18 cellular contexts compared by ENCODE assay signal in the genomic region with DNA sequence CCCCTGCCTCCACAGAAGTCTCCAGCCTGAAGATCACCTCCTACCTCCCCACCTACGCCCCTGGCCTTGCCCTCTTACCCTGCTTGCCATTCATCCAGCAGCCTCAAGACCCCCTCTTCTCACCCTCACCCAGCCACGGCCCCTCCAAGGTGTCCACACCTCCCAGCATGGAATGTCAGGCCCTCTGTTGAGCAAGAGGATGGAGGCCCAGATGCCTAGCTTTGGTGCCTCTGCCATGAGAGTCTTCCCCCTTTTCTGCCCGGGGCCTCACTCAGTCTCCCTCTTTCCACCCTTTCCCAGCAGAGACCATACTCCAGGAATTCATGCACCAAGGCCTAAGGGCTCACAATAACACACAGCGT.
DNase-seq lines count a peak whose midpoint lies in the region; FAIRE-seq and TF ChIP-seq lines count a peak whose summit lies in the region.
"Had no signal": no experiment of that assay in that cellular context is flagged by ENCODE, and none has a peak within 500 bp of the region (broad histone marks: within the 10 kb centered on the region; RNA-seq: fewer than 3 reads in every experiment).

No MANE protein-coding gene starts in this region.

- H3K27ac Mint-ChIP-seq in H9 (peak overlapping the region in 1 of 3 experiments; percentile 61; a peak in 1 of 7 replicates), neural progenitor cell (peak overlapping the region; percentile 46)
- H3K27ac Mint-ChIP-seq: CD4-positive, CD25-positive, alpha-beta regulatory T cell; CD8-positive, alpha-beta T cell; HFFc6 had no signal

- H4K91ac ChIP-seq in H9 (ENCODE audit: insufficient read length, low read depth, low read length) (no peak overlapping the region), H1 (replicated peaks; ENCODE audit: insufficient read length, low read length) (no peak overlapping the region)

- H3K36me3 ChIP-seq in H1 (ENCODE audit: control insufficient read depth in 2 of 4, insufficient read depth in 4 of 4, low read length in 3 of 4) = no peaks in the 10 kb centered on the region
- no peaks in the 10 kb centered on the region for H3K36me3 ChIP-seq in neural progenitor cell
- no peaks in the 10 kb centered on the region for H3K36me3 ChIP-seq in mammary epithelial cell (ENCODE audit: insufficient read depth, low read length)

- H3K27ac ChIP-seq in C4-2B (peak overlapping the region; percentile 80), H9 (ENCODE audit: insufficient read length, low read depth, low read length) (no peak overlapping the region), H1 (ENCODE audit: low read depth, low read length) (no peak overlapping the region), neural progenitor cell (no peak overlapping the region), mammary epithelial cell (ENCODE audit: insufficient read depth, low read depth, low read length) (no peak overlapping the region)

- H2AFZ ChIP-seq in H9 (ENCODE audit: low read length) (no peak overlapping the region), H1 (ENCODE audit: low read length) (no peak overlapping the region), neural progenitor cell (replicated peaks) (no peak overlapping the region), mammary epithelial cell (ENCODE audit: low read depth, low read length) (no peak overlapping the region)

- BruUV-seq in mammary epithelial cell (replicated peaks; lab: Mats Ljungman, UMichigan) = no TSS peak

- in situ Hi-C loops in mammary epithelial cell (cut with MboI; ENCODE audit: low sequenced_read_pairs in 2 of 2) (no loop called here), KBM-7 (cut with MboI; ENCODE audit: low pct_unique_long_range_greater_than_20kb, low sequenced_read_pairs) (no loop called here)

- CTCF ChIA-PET in H1 (lab: Charles Lee; ENCODE audit: partially characterized antibody) = interaction anchor here (1.1 to 2.1 kb wide), 3 partner anchors 11 to 85 kb away, joined by 3 to 8 read pairs (median 3); no protein-coding TSS in a partner anchor
- CTCF ChIA-PET in mammary epithelial cell (lab: Charles Lee; ENCODE audit: low non-redundant PET) = no interaction called here

- DNase-seq in H9 = no peak
- no peak for DNase-seq in H1 (ENCODE audit: low read depth in 1 of 2, low spot score in 2 of 2)
- DNase-seq in neural progenitor cell (ENCODE audit: low spot score) = no peak
- DNase-seq in NCI-H524 (lab: John Stamatoyannopoulos, UW) = no peak
- DNase-seq in mammary epithelial cell = no peak
- no peak for DNase-seq in KBM-7
- DNase-seq: C1 segment of cervical spinal cord; Caco-2; CD4-positive, CD25-positive, alpha-beta regulatory T cell; CD8-positive, alpha-beta T cell; DMS153; DND-41; GOT3; H7; HFFc6 had no signal

- H3K4me3 Mint-ChIP-seq in H9 (no peak overlapping the region), neural progenitor cell (no peak overlapping the region)
- H3K4me3 Mint-ChIP-seq: CD4-positive, CD25-positive, alpha-beta regulatory T cell; CD8-positive, alpha-beta T cell; HFFc6 had no signal

- POLR2A ChIA-PET in H1 (lab: Charles Lee; ENCODE audit: partially characterized antibody) = no interaction called here

- peaks cover 4 to 7% of the 10 kb centered on the region in 2 experiments for H3K4me1 Mint-ChIP-seq in H9
- H3K4me1 Mint-ChIP-seq in neural progenitor cell = peaks cover 10% of the 10 kb centered on the region
- H3K4me1 Mint-ChIP-seq: CD4-positive, CD25-positive, alpha-beta regulatory T cell had no signal

- H3K79me2 ChIP-seq in H9 (ENCODE audit: insufficient read depth, low read length) (no peaks in the 10 kb centered on the region), H1 (ENCODE audit: control insufficient read depth in 1 of 2, insufficient read depth in 2 of 2, low read length in 2 of 2) (no peaks in the 10 kb centered on the region), neural progenitor cell (ENCODE audit: low read depth) (no peaks in the 10 kb centered on the region), mammary epithelial cell (ENCODE audit: insufficient read depth, low read length) (no peaks in the 10 kb centered on the region)

- no peaks in the 10 kb centered on the region for H3F3A ChIP-seq in neural progenitor cell (ENCODE audit: low read depth)

- H4K20me1 ChIP-seq in H9 (ENCODE audit: control insufficient read depth, insufficient read depth, insufficient read length) (no peaks in the 10 kb centered on the region), H1 (replicated peaks in 1 of 2; ENCODE audit: control insufficient read depth in 1 of 2, insufficient read depth in 2 of 2, low read length in 2 of 2) (peaks cover 0 to 2% of the 10 kb centered on the region in 2 experiments), neural progenitor cell (ENCODE audit: low read depth) (no peaks in the 10 kb centered on the region), mammary epithelial cell (ENCODE audit: insufficient read depth, low read length) (no peaks in the 10 kb centered on the region)

- H3K4me1 ChIP-seq in H9 (ENCODE audit: insufficient read depth, low read length) (no peaks in the 10 kb centered on the region), H1 (replicated peaks in 1 of 4; ENCODE audit: control insufficient read depth in 3 of 4, insufficient read depth in 4 of 4, low read length in 3 of 4) (peaks cover 0 to 3% (median 0%) of the 10 kb centered on the region in 4 experiments; a peak in 1 of 7 replicates), neural progenitor cell (no peaks in the 10 kb centered on the region), mammary epithelial cell (ENCODE audit: insufficient read depth, low read length) (peaks cover 35% of the 10 kb centered on the region)
- H3K4me1 ChIP-seq: Caco-2 had no signal

- H2BK120ac ChIP-seq in H9 (ENCODE audit: low read depth, low read length, poor library complexity, severe bottlenecking) (no peak overlapping the region), H1 (replicated peaks; ENCODE audit: low read depth, low read length) (no peak overlapping the region)

- H3K4me3 ChIP-seq in H1 (ENCODE audit: extremely low read depth in 1 of 4, insufficient read depth in 2 of 4, low read depth in 3 of 4, low read length in 4 of 4) = no peak overlapping the region
- no peak overlapping the region for H3K4me3 ChIP-seq in neural progenitor cell
- no peak overlapping the region for H3K4me3 ChIP-seq in mammary epithelial cell (replicated peaks in 1 of 3; ENCODE audit: insufficient read depth in 1 of 3, low read depth in 2 of 3, low read length in 3 of 3)

- no peak for TF ChIP-seq CTCF in C4-2B (conservative IDR thresholded peaks at IDR 0.05)
- no peak for TF ChIP-seq CTCF in H9 (conservative IDR thresholded peaks at IDR 0.05)
- TF ChIP-seq CTCF in H1 (IDR thresholded peaks at IDR 0.05; ENCODE audit: control extremely low read depth in 1 of 3, insufficient read depth in 1 of 3, low read depth in 1 of 3, low read length in 3 of 3) = no peak
- TF ChIP-seq CTCF in neural progenitor cell (IDR thresholded peaks at IDR 0.05) = no peak
- TF ChIP-seq CTCF in mammary epithelial cell (conservative IDR thresholded peaks at IDR 0.05 in 1 of 2, IDR thresholded peaks at IDR 0.05 in 1 of 2; ENCODE audit: extremely low read depth in 1 of 2, insufficient read depth in 1 of 2, low read depth in 1 of 2, low read length in 2 of 2) = no peak

- H2BK15ac ChIP-seq in H9 (ENCODE audit: low read depth, low read length) (no peak overlapping the region), H1 (ENCODE audit: low read length) (no peak overlapping the region)

- no peaks in the 10 kb centered on the region for H3K79me1 ChIP-seq in H9 (ENCODE audit: insufficient read depth, low read depth, low read length, poor library complexity, severe bottlenecking)
- H3K79me1 ChIP-seq in H1 (ENCODE audit: low read depth, low read length) = no peaks in the 10 kb centered on the region

- TF ChIP-seq POLR2A in H1 (IDR thresholded peaks at IDR 0.05; ENCODE audit: control extremely low read depth in 1 of 2, low read depth in 2 of 2, low read length in 2 of 2) = no peak

- H3K23ac ChIP-seq in H9 (ENCODE audit: insufficient read length, low read depth, low read length) (no peak overlapping the region), H1 (ENCODE audit: insufficient read length) (no peak overlapping the region)

- no peak for TF ChIP-seq RAD21 in H1 (IDR thresholded peaks at IDR 0.05 in 1 of 2, conservative IDR thresholded peaks at IDR 0.05 in 1 of 2; ENCODE audit: low read depth in 2 of 2, low read length in 2 of 2)

- H3K9me3 Mint-ChIP-seq in H9 = no peaks in the 10 kb centered on the region; a peak in 1 of 5 replicates
- H3K9me3 Mint-ChIP-seq in neural progenitor cell = no peaks in the 10 kb centered on the region
- H3K9me3 Mint-ChIP-seq: CD8-positive, alpha-beta T cell; HFFc6 had no signal

- no peak overlapping the region for H3T11ph ChIP-seq in H9 (ENCODE audit: low read length)

- H4K5ac ChIP-seq in H9 (ENCODE audit: insufficient read length, low read depth, low read length) (no peak overlapping the region), H1 (ENCODE audit: insufficient read length, low read depth, low read length) (no peak overlapping the region)

- no peaks in the 10 kb centered on the region for H3K27me3 ChIP-seq in H9 (ENCODE audit: insufficient read depth, low read length)
- H3K27me3 ChIP-seq in H1 (replicated peaks in 1 of 4; ENCODE audit: control insufficient read depth in 3 of 4, extremely low read depth in 1 of 4, insufficient read depth in 3 of 4, low read length in 3 of 4) = no peaks in the 10 kb centered on the region
- no peaks in the 10 kb centered on the region for H3K27me3 ChIP-seq in neural progenitor cell
- H3K27me3 ChIP-seq in mammary epithelial cell (ENCODE audit: insufficient read depth, low read length) = no peaks in the 10 kb centered on the region

- H2BK20ac ChIP-seq in H9 (ENCODE audit: low read depth, low read length, poor library complexity, severe bottlenecking) (no peak overlapping the region), H1 (ENCODE audit: low read length) (no peak overlapping the region)

- H2BK12ac ChIP-seq in H9 (ENCODE audit: insufficient read length, low read depth, low read length) (no peak overlapping the region), H1 (ENCODE audit: low read depth, low read length) (no peak overlapping the region)

- intact Hi-C loops in mammary epithelial cell (cut with micrococcal nuclease) = no loop called here

- no peak overlapping the region for H3K18ac ChIP-seq in H9 (ENCODE audit: insufficient read length, low read depth, low read length)
- no peak overlapping the region for H3K18ac ChIP-seq in H1 (ENCODE audit: extremely low read depth, low read length)

- H3K56ac ChIP-seq in H9 (ENCODE audit: insufficient read length, low read depth, low read length) (no peak overlapping the region), H1 (replicated peaks; ENCODE audit: insufficient read length, low read depth, low read length) (no peak overlapping the region)

- H2AK5ac ChIP-seq in H9 (ENCODE audit: insufficient read length, low read length) (no peak overlapping the region), H1 (ENCODE audit: low read depth, low read length) (0 out of 2 replicates have a peak overlapping the region, but pooled peaks have one; percentile 65)

- H4K8ac ChIP-seq in H9 (replicated peaks; ENCODE audit: insufficient read length, low read depth, low read length) (no peak overlapping the region), H1 (ENCODE audit: extremely low read depth, insufficient read depth, low read length) (peak overlapping the region; percentile 36; the same call in 1 of the 2 replicates)

- FAIRE-seq in H1 (lab: Jason Lieb, UNC) = no peak
- FAIRE-seq: G401.6, GM12892 had no signal

- no peak overlapping the region for H3K9ac ChIP-seq in H9 (ENCODE audit: extremely low read depth, insufficient read length, low read length)
- no peak overlapping the region for H3K9ac ChIP-seq in H1 (replicated peaks in 1 of 4; ENCODE audit: extremely low read depth in 1 of 4, low read depth in 3 of 4, low read length in 3 of 4)
- H3K9ac ChIP-seq in neural progenitor cell = no peak overlapping the region
- H3K9ac ChIP-seq in mammary epithelial cell (ENCODE audit: insufficient read depth, low read length) = no peak overlapping the region

- H3K9me3 ChIP-seq in H9 (ENCODE audit: control insufficient read depth, low read depth, low read length) (no peaks in the 10 kb centered on the region), H1 (ENCODE audit: insufficient read depth in 2 of 2, low read depth in 1 of 2, low read length in 1 of 2) (no peaks in the 10 kb centered on the region), neural progenitor cell (ENCODE audit: low read depth) (no peaks in the 10 kb centered on the region), mammary epithelial cell (replicated peaks; ENCODE audit: insufficient read depth, low read length) (no peaks in the 10 kb centered on the region)
- H3K9me3 ChIP-seq: Caco-2 had no signal

- no CpG with 5 or more reads among the region's 4 CpGs for WGBS in H9 (ENCODE audit: extremely low coverage, insufficient read length, low lambda C conversion rate)
- WGBS in H1 (ENCODE audit: extremely low coverage in 1 of 2, insufficient coverage in 1 of 2, insufficient read length in 1 of 2, insufficient replicate concordance in 2 of 2, low coverage in 1 of 2, low lambda C conversion rate in 2 of 2, missing lambda C conversion rate in 1 of 2), 2 experiments = 84% methylated on average over 4 of the region's 4 CpGs; no CpG with 5 or more reads in 1 of the 2 experiments
- WGBS in mammary epithelial cell (ENCODE audit: low coverage, missing lambda C conversion rate) = 100% methylated on average over 4 of the region's 4 CpGs

- H3K4me2 ChIP-seq in H9 (ENCODE audit: insufficient read depth, insufficient read length, low read length) (no peak overlapping the region), H1 (ENCODE audit: insufficient read depth in 1 of 2, low read depth in 2 of 2, low read length in 2 of 2) (no peak overlapping the region), neural progenitor cell (no peak overlapping the region), mammary epithelial cell (ENCODE audit: insufficient read depth, low read depth, low read length) (no peak overlapping the region)

- no peak overlapping the region for H3K4ac ChIP-seq in H9 (ENCODE audit: low read depth, low read length)
- no peak overlapping the region for H3K4ac ChIP-seq in H1 (replicated peaks; ENCODE audit: insufficient read length, low read depth, low read length)

- H2BK5ac ChIP-seq in H9 (ENCODE audit: insufficient read length, low read length) = no peak overlapping the region
- H2BK5ac ChIP-seq in H1 (ENCODE audit: low read depth, low read length) = no peak overlapping the region; the same call in 1 of the 2 replicates

- H3K36me3 Mint-ChIP-seq in H9 (ENCODE audit: insufficient read depth in 1 of 3, low read depth in 3 of 3) = no peaks in the 10 kb centered on the region
- H3K36me3 Mint-ChIP-seq in neural progenitor cell = no peaks in the 10 kb centered on the region
- H3K36me3 Mint-ChIP-seq: CD4-positive, CD25-positive, alpha-beta regulatory T cell; CD8-positive, alpha-beta T cell had no signal

- dilution Hi-C loops in mammary epithelial cell (cut with HindIII; ENCODE audit: low sequenced_read_pairs) = loop anchor here (5.0 kb wide), 1 partner anchor 51 kb away; no protein-coding TSS in a partner anchor

- no peak for TF ChIP-seq EP300 in H1 (IDR thresholded peaks at IDR 0.05; ENCODE audit: borderline replicate concordance in 1 of 2, low read depth in 2 of 2, low read length in 2 of 2)

- H3K27me3 Mint-ChIP-seq in H9 (ENCODE audit: low read depth) (peaks cover 20% of the 10 kb centered on the region), neural progenitor cell (ENCODE audit: insufficient read depth, low read depth) (peaks cover 6% of the 10 kb centered on the region)

- H3K23me2 ChIP-seq in H9 (ENCODE audit: insufficient read length, low read depth, low read length, poor library complexity, severe bottlenecking) (no peaks in the 10 kb centered on the region), H1 (ENCODE audit: low read depth, low read length) (peaks cover 2% of the 10 kb centered on the region; the same call in 1 of the 2 replicates)

- H3K14ac ChIP-seq in H9 (ENCODE audit: insufficient read depth, low read length) (peak overlapping the region; percentile 43; the same call in 1 of the 2 replicates), H1 (ENCODE audit: insufficient read length) (no peak overlapping the region)
